In genomic region chr19:1292419-1293151, GRCh38 we compare ENCODE assay signal across 1 cellular context.
TF ChIP-seq lines count a peak whose summit lies in the region.

No MANE protein-coding gene starts in this region.

TF ChIP-seq in HCT116, 20 proteins besides CTCF, POLR2A, EP300 and RAD21 (continued from another document):
- TF ChIP-seq, protein P1, sequence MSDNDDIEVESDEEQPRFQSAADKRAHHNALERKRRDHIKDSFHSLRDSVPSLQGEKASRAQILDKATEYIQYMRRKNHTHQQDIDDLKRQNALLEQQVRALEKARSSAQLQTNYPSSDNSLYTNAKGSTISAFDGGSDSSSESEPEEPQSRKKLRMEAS (IDR thresholded peaks at IDR 0.05): no peak
- TF ChIP-seq SIN3A (IDR thresholded peaks at IDR 0.05; ENCODE audit: low read depth): no peak
- no peak for TF ChIP-seq ATF3 (IDR thresholded peaks at IDR 0.05)
- TF ChIP-seq CBX3 (IDR thresholded peaks at IDR 0.05; ENCODE audit: low read depth): no peak
- TF ChIP-seq ZFX (IDR thresholded peaks at IDR 0.05): no peak
- no peak for TF ChIP-seq EGR1 (IDR thresholded peaks at IDR 0.05; ENCODE audit: low read depth)
